Comparison of ENCODE assay signal across 12 cellular contexts in genomic region chr11:180242-180641, GRCh38. TPM values are rescaled to one million over a fixed set of nuclear protein-coding genes. Genes with fewer than 3 reads are reported as not detected.
A peak's percentile ranks its signal among the peaks of the same experiment; 100 is the strongest.
DNase-seq lines count a peak whose midpoint lies in the region; ATAC-seq and TF ChIP-seq lines count a peak whose summit lies in the region.
"Not testable (repeated sequence)": the region's sequence is repeated elsewhere in the genome, so short reads cannot be mapped to it uniquely, and the experiment has no call there.
"Had no signal": no experiment of that assay in that cellular context is flagged by ENCODE, and none has a peak within 500 bp of the region (broad histone marks: within the 10 kb centered on the region; RNA-seq: fewer than 3 reads in every experiment).

No MANE protein-coding gene starts in this region.

- H2BK5ac ChIP-seq in H9 (ENCODE audit: insufficient read length, low read length) = not testable (repeated sequence)

- H3K27me3 ChIP-seq in AG04450 (ENCODE audit: control insufficient read depth, insufficient read depth, low read length); H9 (ENCODE audit: insufficient read depth, low read length); MM.1S (replicated peaks; ENCODE audit: insufficient read depth, low read length); brain microvascular endothelial cell (replicated peaks); lower lobe of right lung (ENCODE audit: low read depth): not testable (repeated sequence)

- H4K91ac ChIP-seq in H9 (ENCODE audit: insufficient read length, low read depth, low read length) = not testable (repeated sequence)

- H3K18ac ChIP-seq in H9 (ENCODE audit: insufficient read length, low read depth, low read length) = not testable (repeated sequence)

- H3K4me1 ChIP-seq in H9 (ENCODE audit: insufficient read depth, low read length); MM.1S (ENCODE audit: low read length); lower lobe of right lung: not testable (repeated sequence)

- not testable (repeated sequence) for H3K4me1 Mint-ChIP-seq in H9; activated CD8-positive, alpha-beta T cell treated with anti-CD3 and anti-CD28 coated beads for 36 hours (ENCODE audit: low read depth); osteocyte (ENCODE audit: unreplicated experiment)

- H2BK12ac ChIP-seq in H9 (ENCODE audit: insufficient read length, low read depth, low read length) = not testable (repeated sequence)

- not testable (repeated sequence) for H2AK5ac ChIP-seq in H9 (ENCODE audit: insufficient read length, low read length)

- intact Hi-C loops in activated CD8-positive, alpha-beta T cell treated with anti-CD3 and anti-CD28 coated beads for 36 hours (cut with micrococcal nuclease); lower lobe of right lung (cut with DNase I): not testable (repeated sequence)

- H2BK20ac ChIP-seq in H9 (ENCODE audit: low read depth, low read length, poor library complexity, severe bottlenecking) = not testable (repeated sequence)

- not testable (repeated sequence) for H3K4me3 ChIP-seq in AG04450 (ENCODE audit: low read depth, low read length); MM.1S (ENCODE audit: low read length); brain microvascular endothelial cell (ENCODE audit: low read depth, low read length); epithelial cell of proximal tubule (ENCODE audit: low read depth, low read length); lower lobe of right lung

- H4K5ac ChIP-seq in H9 (ENCODE audit: insufficient read length, low read depth, low read length) = not testable (repeated sequence)

- POLR2A ChIA-PET in AG04450 (lab: Yijun Ruan, JAX); activated CD8-positive, alpha-beta T cell treated with anti-CD3 and anti-CD28 coated beads for 36 hours (lab: Charles Lee): not testable (repeated sequence)

- H3K56ac ChIP-seq in H9 (ENCODE audit: insufficient read length, low read depth, low read length) = not testable (repeated sequence)

- not testable (repeated sequence) for H2BK15ac ChIP-seq in H9 (ENCODE audit: low read depth, low read length)

- CTCF ChIA-PET in AG04450 (lab: Charles Lee); activated CD8-positive, alpha-beta T cell treated with anti-CD3 and anti-CD28 coated beads for 36 hours (lab: Charles Lee): not testable (repeated sequence)

- TF ChIP-seq CTCF in AG04450 (IDR thresholded peaks at IDR 0.05; ENCODE audit: low read depth, low read length) = peak; percentile 27; the same call in 1 of the 2 replicates
- TF ChIP-seq CTCF in H9 (conservative IDR thresholded peaks at IDR 0.05) = peak; percentile 35
- TF ChIP-seq CTCF in MM.1S (IDR thresholded peaks at IDR 0.05; ENCODE audit: low read length) = peak; percentile 29; the same call in 1 of the 2 replicates
- TF ChIP-seq CTCF in activated CD8-positive, alpha-beta T cell treated with anti-CD3 and anti-CD28 coated beads for 36 hours (IDR thresholded peaks at IDR 0.05) = peak; percentile 41
- TF ChIP-seq CTCF in brain microvascular endothelial cell (IDR thresholded peaks at IDR 0.05; ENCODE audit: low read depth, low read length, missing control alignments) = peak; percentile 15
- peak; percentile 36 for TF ChIP-seq CTCF in epithelial cell of proximal tubule (conservative IDR thresholded peaks at IDR 0.05; ENCODE audit: low read depth, low read length)
- peak; percentile 32 for TF ChIP-seq CTCF in lower lobe of right lung (IDR thresholded peaks at IDR 0.05)
- TF ChIP-seq CTCF in osteocyte (IDR thresholded peaks at IDR 0.05) = peak; percentile 41

- not testable (repeated sequence) for H3K36me3 ChIP-seq in MM.1S (replicated peaks; ENCODE audit: insufficient read depth, low read length); brain microvascular endothelial cell (replicated peaks); lower lobe of right lung

- not testable (repeated sequence) for H3K36me3 Mint-ChIP-seq in H9 (ENCODE audit: insufficient read depth in 1 of 3, low read depth in 3 of 3); activated CD8-positive, alpha-beta T cell treated with anti-CD3 and anti-CD28 coated beads for 36 hours (ENCODE audit: low read depth); osteocyte (ENCODE audit: unreplicated experiment)

- H3K9me3 ChIP-seq in AG04450 (ENCODE audit: control insufficient read depth, insufficient read depth, low read length); H9 (ENCODE audit: control insufficient read depth, low read depth, low read length); MM.1S (replicated peaks; ENCODE audit: insufficient read depth, low read length); lower lobe of right lung: not testable (repeated sequence)

- not testable (repeated sequence) for H3K9me3 Mint-ChIP-seq in H9; activated CD8-positive, alpha-beta T cell treated with anti-CD3 and anti-CD28 coated beads for 36 hours; osteocyte (ENCODE audit: unreplicated experiment)

- in situ Hi-C loops in brain microvascular endothelial cell (cut with HindIII; ENCODE audit: low pct_ligation_motif_present, low sequenced_read_pairs) = not testable (repeated sequence)

- not testable (repeated sequence) for H4K20me1 ChIP-seq in H9 (ENCODE audit: control insufficient read depth, insufficient read depth, insufficient read length); MM.1S (ENCODE audit: insufficient read depth, low read length)

- not testable (repeated sequence) for H4K8ac ChIP-seq in H9 (replicated peaks; ENCODE audit: insufficient read length, low read depth, low read length)

- H3K27ac Mint-ChIP-seq in H9; activated CD8-positive, alpha-beta T cell treated with anti-CD3 and anti-CD28 coated beads for 36 hours; osteocyte (ENCODE audit: unreplicated experiment): not testable (repeated sequence)

- H3K79me1 ChIP-seq in H9 (ENCODE audit: insufficient read depth, low read depth, low read length, poor library complexity, severe bottlenecking) = not testable (repeated sequence)

- H3K23ac ChIP-seq in H9 (ENCODE audit: insufficient read length, low read depth, low read length) = not testable (repeated sequence)

- H3K4me2 ChIP-seq in H9 (ENCODE audit: insufficient read depth, insufficient read length, low read length); MM.1S (ENCODE audit: low read depth, low read length): not testable (repeated sequence)

- not testable (repeated sequence) for H2AFZ ChIP-seq in H9 (ENCODE audit: low read length); MM.1S (ENCODE audit: low read length)

- not testable (repeated sequence) for ATAC-seq in activated CD8-positive, alpha-beta T cell treated with anti-CD3 and anti-CD28 coated beads for 36 hours; lower lobe of right lung

- H2BK120ac ChIP-seq in H9 (ENCODE audit: low read depth, low read length, poor library complexity, severe bottlenecking) = not testable (repeated sequence)

- WGBS in H9 (ENCODE audit: extremely low coverage, insufficient read length, low lambda C conversion rate) = no CpG with 5 or more reads among the region's 13 CpGs

- not testable (repeated sequence) for H3K14ac ChIP-seq in H9 (ENCODE audit: insufficient read depth, low read length)

- H3K23me2 ChIP-seq in H9 (ENCODE audit: insufficient read length, low read depth, low read length, poor library complexity, severe bottlenecking) = not testable (repeated sequence)

- H3K4ac ChIP-seq in H9 (ENCODE audit: low read depth, low read length) = not testable (repeated sequence)

- DNase-seq in AG04450 (ENCODE audit: low read depth, low spot score); H9; MM.1S; activated CD8-positive, alpha-beta T cell treated with anti-CD3 and anti-CD28 coated beads for 36 hours; brain microvascular endothelial cell; epithelial cell of proximal tubule (ENCODE audit: low read depth); lower lobe of right lung; osteocyte (ENCODE audit: extremely low spot score, unreplicated experiment): not testable (repeated sequence)

- H3K27me3 Mint-ChIP-seq in H9 (ENCODE audit: low read depth); activated CD8-positive, alpha-beta T cell treated with anti-CD3 and anti-CD28 coated beads for 36 hours; osteocyte (ENCODE audit: unreplicated experiment): not testable (repeated sequence)

- not testable (repeated sequence) for H3K79me2 ChIP-seq in H9 (ENCODE audit: insufficient read depth, low read length); MM.1S (ENCODE audit: low read length)

- H3F3A ChIP-seq in MM.1S (ENCODE audit: insufficient read depth, low read length) = not testable (repeated sequence)

- not testable (repeated sequence) for H3K4me3 Mint-ChIP-seq in H9; activated CD8-positive, alpha-beta T cell treated with anti-CD3 and anti-CD28 coated beads for 36 hours; osteocyte (ENCODE audit: unreplicated experiment)

- not testable (repeated sequence) for H3K9me2 ChIP-seq in MM.1S (replicated peaks; ENCODE audit: insufficient read depth, low read length)

- not testable (repeated sequence) for H3T11ph ChIP-seq in H9 (ENCODE audit: low read length)

- not testable (repeated sequence) for H3K27ac ChIP-seq in AG04450 (ENCODE audit: low read depth, low read length); H9 (ENCODE audit: insufficient read length, low read depth, low read length); MM.1S (ENCODE audit: low read length); brain microvascular endothelial cell; lower lobe of right lung

- H3K9ac ChIP-seq in H9 (ENCODE audit: extremely low read depth, insufficient read length, low read length); MM.1S (ENCODE audit: low read length): not testable (repeated sequence)

RNA-seq across cellular contexts. Expression of gene SCGB1C1, which starts 12.6 kb away (rescaled TPM):
- not detected in 2 replicates for polyA plus RNA-seq in AG04450 (2011; rRNA removed)
- not detected in 2 replicates for polyA minus RNA-seq in AG04450 (2011; rRNA and poly(A)+ RNA removed)
- total RNA-seq in H9 (2021) = not detected in 2 replicates
- not detected for total RNA-seq in activated CD8-positive, alpha-beta T cell treated with anti-CD3 and anti-CD28 coated beads for 36 hours
- total RNA-seq in epithelial cell of proximal tubule = not detected in 2 replicates
- total RNA-seq in lower lobe of right lung = not detected
- total RNA-seq in osteocyte = not detected in 2 replicates
- total RNA-seq: CD4-positive, alpha-beta T cell; GM12878; H4; SJCRH30 had no signal
- polyA plus RNA-seq: GM12878 had no signal

RNA-seq across cellular contexts. Expression of gene BET1L, which starts 27.0 kb away (rescaled TPM):
- polyA plus RNA-seq in AG04450 (2011; rRNA removed) = 75.0 and 86.4 TPM in 2 replicates
- polyA minus RNA-seq in AG04450 (2011; rRNA and poly(A)+ RNA removed) = 66.1 and 86.7 TPM in 2 replicates
- 44.1 and 49.4 TPM in 2 replicates for total RNA-seq in H9 (2021)
- total RNA-seq in activated CD8-positive, alpha-beta T cell treated with anti-CD3 and anti-CD28 coated beads for 36 hours = 10 to 100 TPM; 58.4 to 68.9 TPM
- 15.2 and 23.7 TPM in 2 replicates for total RNA-seq in epithelial cell of proximal tubule
- 54.2 TPM for total RNA-seq in lower lobe of right lung
- total RNA-seq in osteocyte = 54.6 and 59.3 TPM in 2 replicates

RNA-seq across cellular contexts. Expression of gene RIC8A, which starts 27.3 kb away (rescaled TPM):
- 118 and 153 TPM in 2 replicates for polyA plus RNA-seq in AG04450 (2011; rRNA removed)
- 169 and 266 TPM in 2 replicates for polyA minus RNA-seq in AG04450 (2011; rRNA and poly(A)+ RNA removed)
- total RNA-seq in H9 (2021) (94.9 and 98.1 TPM in 2 replicates), epithelial cell of proximal tubule (116 and 143 TPM in 2 replicates), lower lobe of right lung (103 TPM), osteocyte (105 and 125 TPM in 2 replicates)
- 100 to 1,000 TPM in 1 of 2 experiments, 10 to 100 TPM in 1; 96.5 to 108 TPM for total RNA-seq in activated CD8-positive, alpha-beta T cell treated with anti-CD3 and anti-CD28 coated beads for 36 hours

RNA-seq across cellular contexts. Expression of gene SIRT3, which starts 55.9 kb away (rescaled TPM):
- polyA plus RNA-seq in AG04450 (2011; rRNA removed) = 14.7 and 15.8 TPM in 2 replicates
- polyA minus RNA-seq in AG04450 (2011; rRNA and poly(A)+ RNA removed) = 10.9 and 14.8 TPM in 2 replicates
- 13.2 and 13.9 TPM in 2 replicates for total RNA-seq in H9 (2021)
- 10 to 100 TPM; 27.7 to 32.1 TPM for total RNA-seq in activated CD8-positive, alpha-beta T cell treated with anti-CD3 and anti-CD28 coated beads for 36 hours
- total RNA-seq in epithelial cell of proximal tubule = 5.5 and 11.8 TPM in 2 replicates
- 17.6 TPM for total RNA-seq in lower lobe of right lung
- total RNA-seq in osteocyte = 23.2 and 25.7 TPM in 2 replicates

RNA-seq across cellular contexts. Expression of gene PSMD13, which starts 56.5 kb away (rescaled TPM):
- 138 and 148 TPM in 2 replicates for polyA plus RNA-seq in AG04450 (2011; rRNA removed)
- 55.4 and 67.1 TPM in 2 replicates for polyA minus RNA-seq in AG04450 (2011; rRNA and poly(A)+ RNA removed)
- total RNA-seq in H9 (2021) (141 and 148 TPM in 2 replicates), epithelial cell of proximal tubule (222 and 249 TPM in 2 replicates), lower lobe of right lung (89.5 TPM), osteocyte (115 and 126 TPM in 2 replicates)
- 100 to 1,000 TPM; 220 to 228 TPM for total RNA-seq in activated CD8-positive, alpha-beta T cell treated with anti-CD3 and anti-CD28 coated beads for 36 hours
